28 cellular contexts compared by ENCODE assay signal in the genomic region with DNA sequence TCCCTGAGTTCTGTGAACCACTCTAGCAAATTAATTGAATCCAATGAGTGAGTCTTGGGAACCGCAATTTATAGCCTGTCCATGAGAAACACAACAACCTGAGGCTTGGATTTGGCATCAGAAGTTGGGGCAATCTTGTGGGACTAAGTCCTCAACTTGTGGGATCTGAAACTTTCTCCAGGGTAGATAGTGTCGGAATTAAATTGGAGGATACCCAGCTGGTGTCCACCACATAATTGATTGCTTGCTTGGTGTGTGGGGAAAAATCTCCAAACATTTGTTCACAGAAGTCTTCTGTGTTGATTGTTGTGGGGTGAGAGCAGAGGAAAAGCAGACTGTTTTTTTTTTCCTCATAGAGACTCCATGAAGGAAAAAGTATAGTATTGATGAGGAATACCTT.
"Had no signal": no experiment of that assay in that cellular context is flagged by ENCODE, and none has a peak within 500 bp of the region (broad histone marks: within the 10 kb centered on the region; RNA-seq: fewer than 3 reads in every experiment).

No MANE protein-coding gene starts in this region.

- H3K4me3 Mint-ChIP-seq: dendritic cell treated with granulocyte-macrophage colony-stimulating factor and Interleukin-4, amounts not matched to agents 40 ng/mL and 50 ng/mL, for 4 days; effector memory CD8-positive, alpha-beta T cell; endodermal cell had no signal

- DNase-seq: colonic mucosa; cortex of kidney; dermis blood vessel endothelial cell; dorsolateral prefrontal cortex; effector CD4-positive, alpha-beta T cell; effector CD8-positive, alpha-beta T cell; effector memory CD4-positive, alpha-beta T cell; effector memory CD8-positive, alpha-beta T cell; endodermal cell; erythroblast; esophagus squamous epithelium; foreskin fibroblast; foreskin keratinocyte; foreskin melanocyte; gastrocnemius medialis; glutamatergic neuron; head of caudate nucleus; heart left ventricle; heart right ventricle had no signal

- H3K27me3 ChIP-seq: colonic mucosa, dorsolateral prefrontal cortex, esophagus muscularis mucosa, esophagus squamous epithelium, foreskin keratinocyte, gastrocnemius medialis, gastroesophageal sphincter, heart left ventricle, heart right ventricle had no signal

- H3K4me1 ChIP-seq: colonic mucosa, esophagus muscularis mucosa, esophagus squamous epithelium, foreskin keratinocyte, gastrocnemius medialis, gastroesophageal sphincter, heart left ventricle, heart right ventricle had no signal

- H3K9me3 ChIP-seq: colonic mucosa had no signal

- H3K27me3 Mint-ChIP-seq: dendritic cell treated with granulocyte-macrophage colony-stimulating factor and Interleukin-4, amounts not matched to agents 40 ng/mL and 50 ng/mL, for 4 days; effector memory CD8-positive, alpha-beta T cell had no signal

- H3K36me3 ChIP-seq: colonic mucosa, esophagus muscularis mucosa, esophagus squamous epithelium, gastrocnemius medialis, gastroesophageal sphincter, heart left ventricle, heart right ventricle had no signal

- FAIRE-seq: colon, endometrium, endothelial cell of umbilical vein had no signal

- ATAC-seq: effector memory CD8-positive, alpha-beta T cell; esophagus mucosa; foreskin keratinocyte; gastrocnemius medialis; gastroesophageal sphincter; heart left ventricle; heart right ventricle had no signal

- H3K4me3 ChIP-seq: colonic mucosa, coronary artery, dorsolateral prefrontal cortex, esophagus muscularis mucosa, esophagus squamous epithelium, gastrocnemius medialis, gastroesophageal sphincter, heart left ventricle, heart right ventricle had no signal

- H3K27ac ChIP-seq: colonic mucosa, coronary artery, dorsolateral prefrontal cortex, epithelial cell of prostate, esophagus muscularis mucosa, esophagus squamous epithelium, foreskin keratinocyte, gastrocnemius medialis, gastroesophageal sphincter, heart left ventricle, heart right ventricle had no signal

- H3K27ac Mint-ChIP-seq: dendritic cell treated with granulocyte-macrophage colony-stimulating factor and Interleukin-4, amounts not matched to agents 40 ng/mL and 50 ng/mL, for 4 days; effector memory CD8-positive, alpha-beta T cell; endodermal cell had no signal

- H3K4me1 Mint-ChIP-seq: endodermal cell had no signal
